ENCODE assay signal across 22 cellular contexts in genomic region chr2:172888704-172889103, GRCh38.
DNase-seq lines count a peak whose midpoint lies in the region; ATAC-seq and TF ChIP-seq lines count a peak whose summit lies in the region.
"Had no signal": no experiment of that assay in that cellular context is flagged by ENCODE, and none has a peak within 500 bp of the region (broad histone marks: within the 10 kb centered on the region; RNA-seq: fewer than 3 reads in every experiment).

No MANE protein-coding gene starts in this region.

- TF ChIP-seq CTCF in nephron (IDR thresholded peaks at IDR 0.05; ENCODE audit: unreplicated experiment in 3 of 3) (no peak), suprapubic skin (IDR thresholded peaks at IDR 0.05) (no peak)

- H3K27me3 Mint-ChIP-seq in nephron (ENCODE audit: low read depth): no peaks in the 10 kb centered on the region

- H3K27me3 ChIP-seq in suprapubic skin: no peaks in the 10 kb centered on the region
- H3K27me3 ChIP-seq: uterus had no signal

- peak overlapping the region; percentile 49 to 81 (median 74) for H3K27ac Mint-ChIP-seq in nephron
- H3K27ac Mint-ChIP-seq: activated CD4-positive, alpha-beta T cell treated with anti-CD3 and anti-CD28 coated beads, Interleukin-2, amount 10 ng/mL, durations not matched to agents 24 days and 14 days had no signal

- peak overlapping the region in 1 of 3 experiments; percentile 64 for H3K4me3 Mint-ChIP-seq in nephron
- H3K4me3 Mint-ChIP-seq: activated CD4-positive, alpha-beta T cell treated with anti-CD3 and anti-CD28 coated beads, Interleukin-2, amount 10 ng/mL, durations not matched to agents 24 days and 14 days had no signal

- H3K4me1 ChIP-seq in suprapubic skin: no peaks in the 10 kb centered on the region
- H3K4me1 ChIP-seq: uterus had no signal

- no peak for ATAC-seq in GM21576 (IDR thresholded peaks at IDR 0.05; ENCODE audit: unreplicated experiment)
- ATAC-seq: GM12878, left lobe of liver, mucosa of descending colon had no signal

- no peak overlapping the region for H3K27ac ChIP-seq in suprapubic skin
- H3K27ac ChIP-seq: esophagus squamous epithelium, neutrophil, RWPE1, uterus had no signal

- DNase-seq in NCI-H2196 (lab: John Stamatoyannopoulos, UW; ENCODE audit: unreplicated experiment) (peak; percentile 4), NCI-H2196 treated with DMSO at 0.1 percent for 48 hours (lab: John Stamatoyannopoulos, UW; ENCODE audit: unreplicated experiment) (no peak), NCI-H1105 treated with DMSO at 0.1 percent for 48 hours (lab: John Stamatoyannopoulos, UW) (peak; percentile 98), NCI-H748 (lab: John Stamatoyannopoulos, UW; ENCODE audit: unreplicated experiment) (peak; percentile 96), UCSD-AML1 (lab: John Stamatoyannopoulos, UW; ENCODE audit: unreplicated experiment) (no peak), suprapubic skin (ENCODE audit: low spot score in 2 of 2) (no peak)
- DNase-seq: activated CD4-positive, alpha-beta T cell treated with anti-CD3 and anti-CD28 coated beads, Interleukin-2, amount 10 ng/mL, durations not matched to agents 24 days and 14 days; activated CD8-positive, alpha-beta memory T cell treated with anti-CD3 and anti-CD28 coated beads, Interleukin-2, amount 50 U/mL, for 48 hours; activated effector memory CD4-positive, alpha-beta T cell treated with anti-CD3 and anti-CD28 coated beads, Interleukin-2, amount 50 U/mL, for 16 hours; C1 segment of cervical spinal cord; caudate nucleus; esophagus squamous epithelium; GF-D8; mucosa of descending colon; NCI-H2029; uterus had no signal

- no peak for TF ChIP-seq POLR2A in suprapubic skin (IDR thresholded peaks at IDR 0.05)

- H3K9me3 ChIP-seq in suprapubic skin: no peaks in the 10 kb centered on the region
- H3K9me3 ChIP-seq: esophagus squamous epithelium, mucosa of descending colon, neutrophil, uterus had no signal

- TF ChIP-seq EP300 in suprapubic skin (IDR thresholded peaks at IDR 0.05): no peak

- 83% methylated on average over 4 of the region's 4 CpGs for WGBS in suprapubic skin

- no peak overlapping the region for H3K4me3 ChIP-seq in suprapubic skin
- H3K4me3 ChIP-seq: esophagus squamous epithelium, GM12878, mucosa of descending colon, uterus had no signal

- H3K4me1 Mint-ChIP-seq in nephron: peaks cover 76% of the 10 kb centered on the region
- H3K4me1 Mint-ChIP-seq: activated CD4-positive, alpha-beta T cell treated with anti-CD3 and anti-CD28 coated beads, Interleukin-2, amount 10 ng/mL, durations not matched to agents 24 days and 14 days had no signal

- no peaks in the 10 kb centered on the region for H3K9me3 Mint-ChIP-seq in nephron
- H3K9me3 Mint-ChIP-seq: activated CD4-positive, alpha-beta T cell treated with anti-CD3 and anti-CD28 coated beads, Interleukin-2, amount 10 ng/mL, durations not matched to agents 24 days and 14 days had no signal

- H3K36me3 Mint-ChIP-seq in nephron (ENCODE audit: low read depth): no peaks in the 10 kb centered on the region

- no peaks in the 10 kb centered on the region for H3K36me3 ChIP-seq in suprapubic skin
- H3K36me3 ChIP-seq: esophagus squamous epithelium, neutrophil, uterus had no signal

Comparison
In these comparisons a context has a peak if more than half of its experiments do, and no peak if none do; other contexts are left out.
1. DNase-seq: peak in NCI-H2196 (single experiment), NCI-H1105 treated with DMSO at 0.1 percent for 48 hours (single experiment) and NCI-H748 (single experiment); none in NCI-H2196 treated with DMSO at 0.1 percent for 48 hours (single experiment), UCSD-AML1 (single experiment) and suprapubic skin (0 of 2).